Comparison of ENCODE assay signal across 13 cellular contexts in the genomic region with DNA sequence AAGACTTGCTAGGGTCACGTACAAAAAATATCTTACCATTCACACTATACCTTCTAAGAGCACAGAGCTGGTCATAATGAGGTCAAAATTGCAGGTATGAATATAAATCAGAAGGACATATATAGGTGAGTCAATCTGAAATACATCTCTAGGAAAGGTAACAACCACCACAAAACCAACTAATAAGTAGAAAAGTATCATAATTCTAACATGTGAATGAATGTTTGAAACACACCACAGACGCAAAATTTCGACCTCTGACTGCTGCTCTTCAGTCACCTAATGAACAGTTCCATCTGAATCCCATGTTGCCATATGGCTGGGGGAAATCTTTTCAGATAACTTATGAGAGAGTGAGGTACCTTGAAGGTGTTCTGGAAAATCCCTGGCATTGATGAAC. TPM values are rescaled to one million over a fixed set of nuclear protein-coding genes. Genes with fewer than 3 reads are reported as not detected.
DNase-seq lines count a peak whose midpoint lies in the region; ATAC-seq and TF ChIP-seq lines count a peak whose summit lies in the region.
"Had no signal": no experiment of that assay in that cellular context is flagged by ENCODE, and none has a peak within 500 bp of the region (broad histone marks: within the 10 kb centered on the region; RNA-seq: fewer than 3 reads in every experiment).

No MANE protein-coding gene starts in this region.

- H3K9me3 ChIP-seq in A673 (ENCODE audit: low read depth, low read length, poor library complexity, severe bottlenecking), result no peaks in the 10 kb centered on the region
- H3K9me3 ChIP-seq: HAP-1 had no signal

- POLR2A ChIA-PET in A673 (lab: Charles Lee; ENCODE audit: low non-redundant PET), result no interaction called here

- CTCF ChIA-PET in A673 (lab: Charles Lee), result no interaction called here

- TF ChIP-seq CTCF in A673 (conservative IDR thresholded peaks at IDR 0.05; ENCODE audit: low read depth, low read length), result no peak

- intact Hi-C loops in A673 (cut with micrococcal nuclease; ENCODE audit: unreplicated experiment), result no loop called here

- ATAC-seq in GM18519 (IDR thresholded peaks at IDR 0.05; ENCODE audit: low FRiP score, unreplicated experiment) (peak; percentile 30), GM21381 (IDR thresholded peaks at IDR 0.05; ENCODE audit: unreplicated experiment) (peak; percentile 32), HG03097 (IDR thresholded peaks at IDR 0.05; ENCODE audit: low FRiP score, unreplicated experiment) (peak; percentile 31), memory B cell (ENCODE audit: low read depth) (no peak)
- ATAC-seq: left lobe of liver had no signal

- DNase-seq in memory B cell (ENCODE audit: low spot score in 2 of 2) (no peak), A673 (ENCODE audit: low spot score) (no peak), SIG-M5 (lab: John Stamatoyannopoulos, UW) (no peak)
- DNase-seq in effector CD8-positive, alpha-beta T cell (lab: John Stamatoyannopoulos, UW), result no peak
- DNase-seq: endodermal cell, glutamatergic neuron, NCI-H1105 had no signal

- H3K9me3 Mint-ChIP-seq in memory B cell, result no peaks in the 10 kb centered on the region
- H3K9me3 Mint-ChIP-seq: endodermal cell had no signal

- H3K4me3 ChIP-seq in A673 (ENCODE audit: low read depth, low read length, poor library complexity, severe bottlenecking), result no peak overlapping the region
- H3K4me3 ChIP-seq: HAP-1 had no signal

- no peak overlapping the region for H3K27ac ChIP-seq in A673 (ENCODE audit: low read depth, low read length, poor library complexity, severe bottlenecking)

- H3K36me3 Mint-ChIP-seq in memory B cell, result peaks cover 41% of the 10 kb centered on the region

- peaks cover 35% of the 10 kb centered on the region for H3K4me1 Mint-ChIP-seq in memory B cell
- H3K4me1 Mint-ChIP-seq: endodermal cell had no signal

- H3K36me3 ChIP-seq in A673 (ENCODE audit: insufficient read depth, low read length, poor library complexity, severe bottlenecking), result no peaks in the 10 kb centered on the region
- H3K36me3 ChIP-seq: HAP-1 had no signal

- peak overlapping the region; percentile 93 for H3K27ac Mint-ChIP-seq in memory B cell
- H3K27ac Mint-ChIP-seq: endodermal cell had no signal

- H3K27me3 ChIP-seq in A673 (replicated peaks; ENCODE audit: insufficient read depth, low read depth, low read length, poor library complexity), result no peaks in the 10 kb centered on the region

- H3K4me1 ChIP-seq in A673 (ENCODE audit: insufficient read depth, low read length, poor library complexity, severe bottlenecking), result no peaks in the 10 kb centered on the region
- H3K4me1 ChIP-seq: HAP-1 had no signal

- no TSS peak for BruUV-seq in A673 (replicated peaks; lab: Mats Ljungman, UMichigan)

- H3K27me3 Mint-ChIP-seq in memory B cell, result no peaks in the 10 kb centered on the region

- H3K4me3 Mint-ChIP-seq in memory B cell, result peak overlapping the region; percentile 21
- H3K4me3 Mint-ChIP-seq: endodermal cell had no signal

RNA-seq across cellular contexts. Expression of gene STAP1, which starts 22.1 kb away (rescaled TPM):
- total RNA-seq in A673 (2021), result not detected in 2 replicates
- total RNA-seq: endodermal cell, left lobe of liver, SK-MEL-5 had no signal

RNA-seq across cellular contexts. Expression of gene CENPC, which starts 35.3 kb away (rescaled TPM):
- total RNA-seq in A673 (2021), result 11.8 and 12.0 TPM in 2 replicates
